ENCODE assay signal across 4 cellular contexts in the genomic region with DNA sequence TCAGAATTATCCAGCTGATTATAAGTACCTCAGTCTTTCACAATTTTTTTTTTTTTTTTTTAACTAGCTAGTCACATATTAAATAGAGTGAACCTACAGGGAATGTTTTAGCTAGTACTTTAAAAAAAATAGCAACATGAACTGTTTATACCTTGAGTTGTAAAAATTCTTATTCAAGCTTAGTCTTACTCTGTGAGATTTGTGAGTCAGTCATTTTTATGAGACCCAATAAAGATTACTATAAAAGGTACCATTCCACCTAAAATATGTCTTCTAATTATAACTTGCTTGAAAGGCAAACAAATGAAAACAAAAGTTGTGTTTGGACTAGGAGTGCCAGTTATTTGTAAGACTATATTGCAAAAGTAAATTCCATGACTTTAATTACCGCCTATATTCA. TPM values are rescaled to one million over a fixed set of nuclear protein-coding genes. Genes with fewer than 3 reads are reported as not detected.
"Had no signal": no experiment of that assay in that cellular context is flagged by ENCODE, and none has a peak within 500 bp of the region (broad histone marks: within the 10 kb centered on the region; RNA-seq: fewer than 3 reads in every experiment).

No MANE protein-coding gene starts in this region.

RNA-seq across cellular contexts. Expression of gene FAM72C, which starts 5.9 kb away (rescaled TPM):
- total RNA-seq: left lobe of liver, left ventricle myocardium inferior, left ventricle myocardium superior, lower lobe of right lung had no signal
